ENCODE assay signal across 21 cellular contexts in genomic region chr5:158212915-158213314, GRCh38.
DNase-seq lines count a peak whose midpoint lies in the region; ATAC-seq and TF ChIP-seq lines count a peak whose summit lies in the region.
"Had no signal": no experiment of that assay in that cellular context is flagged by ENCODE, and none has a peak within 500 bp of the region (broad histone marks: within the 10 kb centered on the region; RNA-seq: fewer than 3 reads in every experiment).

No MANE protein-coding gene starts in this region.

- DNase-seq in Ammon's horn (ENCODE audit: low spot score): peak; percentile 14
- peak; percentile 57 for DNase-seq in GM23338 (ENCODE audit: low spot score)
- peak; percentile 3 for DNase-seq in RKO (ENCODE audit: low spot score)
- peak; percentile 59 for DNase-seq in iPS-NIHi11 (ENCODE audit: low spot score)
- DNase-seq in T-helper 1 cell: no peak
- no peak for DNase-seq in ureter (ENCODE audit: low spot score)
- no peak for DNase-seq in hepatic stellate cell (ENCODE audit: low spot score)
- DNase-seq: activated CD8-positive, alpha-beta T cell treated with anti-CD3 and anti-CD28 coated beads for 36 hours; central memory CD4-positive, alpha-beta T cell; DMS79; effector memory CD8-positive, alpha-beta T cell; GOT3; naive thymus-derived CD4-positive, alpha-beta T cell; NCI-H1092; NCI-H2171 treated with DMSO at 0.1 percent for 48 hours; stimulated activated CD4-positive, alpha-beta T cell treated with anti-CD3 and anti-CD28 coated beads, Interleukin-12 subunit alpha, Interleukin-12 subunit beta, amount 100 ng/mL, for 4 hours had no signal

- peak; percentile 74 for ATAC-seq in GM23338
- ATAC-seq in HG03025 (IDR thresholded peaks at IDR 0.05; ENCODE audit: low FRiP score, unreplicated experiment): no peak
- ATAC-seq: activated CD8-positive, alpha-beta T cell treated with anti-CD3 and anti-CD28 coated beads for 36 hours; effector memory CD8-positive, alpha-beta T cell; naive thymus-derived CD4-positive, alpha-beta T cell had no signal

- H3K9me2 ChIP-seq in GM23338 (ENCODE audit: insufficient read depth): peaks cover 10% of the 10 kb centered on the region; the same call in 1 of the 2 replicates

- H3K4me1 ChIP-seq in GM23338 (ENCODE audit: insufficient read depth): no peaks in the 10 kb centered on the region
- H3K4me1 ChIP-seq: SJSA1, vagina had no signal

- peaks cover 3% of the 10 kb centered on the region; the same call in 1 of the 3 replicates for H3K4me1 Mint-ChIP-seq in GM23338
- H3K4me1 Mint-ChIP-seq: naive thymus-derived CD4-positive, alpha-beta T cell had no signal

- no peaks in the 10 kb centered on the region for H3K79me2 ChIP-seq in GM23338 (replicated peaks; ENCODE audit: insufficient read depth)

- no peak overlapping the region for H3K4me3 ChIP-seq in GM23338
- H3K4me3 ChIP-seq: SJSA1, vagina had no signal

- H3K27me3 ChIP-seq in GM23338 (ENCODE audit: insufficient read depth): no peaks in the 10 kb centered on the region
- H3K27me3 ChIP-seq: SJSA1, vagina had no signal

- no peaks in the 10 kb centered on the region for H3F3A ChIP-seq in GM23338 (replicated peaks; ENCODE audit: low read depth)

- no peaks in the 10 kb centered on the region for H3K36me3 Mint-ChIP-seq in GM23338 (ENCODE audit: low read depth)

- no peak for TF ChIP-seq CTCF in GM23338 (conservative IDR thresholded peaks at IDR 0.05; ENCODE audit: low read depth in 2 of 2)

- H3K27ac ChIP-seq in GM23338 (ENCODE audit: low read depth): no peak overlapping the region
- H3K27ac ChIP-seq: SJSA1, vagina had no signal

- H3K36me3 ChIP-seq in GM23338 (ENCODE audit: insufficient read depth): no peaks in the 10 kb centered on the region
- H3K36me3 ChIP-seq: SJSA1, vagina had no signal

- 0 out of 2 replicates have a peak overlapping the region, but pooled peaks have one; percentile 46 for H3K27ac Mint-ChIP-seq in GM23338
- H3K27ac Mint-ChIP-seq: activated CD8-positive, alpha-beta T cell treated with anti-CD3 and anti-CD28 coated beads for 36 hours; activated T-helper 1 cell treated with anti-CD3 and anti-CD28 coated beads, Interleukin-12 subunit alpha, Interleukin-12 subunit beta, Interleukin-2, Interleukin-4 antibody, amounts not matched to agents 30 ng/mL and 10 ng/mL and 1 ng/mL, durations not matched to agents 14 hours and 24 hours and 36 hours; effector memory CD8-positive, alpha-beta T cell; naive thymus-derived CD4-positive, alpha-beta T cell; stimulated activated naive CD8-positive, alpha-beta T cell treated with anti-CD3 and anti-CD28 coated beads, Interleukin-15, Interleukin-2, amounts not matched to agents 100 ng/mL and 50 ng/mL, for 24 hours had no signal

- H3K4me2 ChIP-seq in GM23338: no peak overlapping the region

- no peak overlapping the region for H3K4me3 Mint-ChIP-seq in GM23338
- H3K4me3 Mint-ChIP-seq: activated CD8-positive, alpha-beta T cell treated with anti-CD3 and anti-CD28 coated beads for 36 hours; activated T-helper 1 cell treated with anti-CD3 and anti-CD28 coated beads, Interleukin-12 subunit alpha, Interleukin-12 subunit beta, Interleukin-2, Interleukin-4 antibody, amounts not matched to agents 30 ng/mL and 10 ng/mL and 1 ng/mL, durations not matched to agents 14 hours and 24 hours and 36 hours; effector memory CD8-positive, alpha-beta T cell; naive thymus-derived CD4-positive, alpha-beta T cell; stimulated activated naive CD8-positive, alpha-beta T cell treated with anti-CD3 and anti-CD28 coated beads, Interleukin-15, Interleukin-2, amounts not matched to agents 100 ng/mL and 50 ng/mL, for 24 hours had no signal

- H3K9me3 Mint-ChIP-seq in GM23338: no peaks in the 10 kb centered on the region; the same call in 2 of the 3 replicates
- H3K9me3 Mint-ChIP-seq: activated CD8-positive, alpha-beta T cell treated with anti-CD3 and anti-CD28 coated beads for 36 hours; activated T-helper 1 cell treated with anti-CD3 and anti-CD28 coated beads, Interleukin-12 subunit alpha, Interleukin-12 subunit beta, Interleukin-2, Interleukin-4 antibody, amounts not matched to agents 30 ng/mL and 10 ng/mL and 1 ng/mL, durations not matched to agents 14 hours and 24 hours and 36 hours had no signal

- peaks cover 1% of the 10 kb centered on the region for H3K27me3 Mint-ChIP-seq in GM23338 (ENCODE audit: insufficient read depth, low read depth, poor library complexity)
- H3K27me3 Mint-ChIP-seq: activated CD8-positive, alpha-beta T cell treated with anti-CD3 and anti-CD28 coated beads for 36 hours; naive thymus-derived CD4-positive, alpha-beta T cell; stimulated activated naive CD8-positive, alpha-beta T cell treated with anti-CD3 and anti-CD28 coated beads, Interleukin-15, Interleukin-2, amounts not matched to agents 100 ng/mL and 50 ng/mL, for 24 hours had no signal

- no peaks in the 10 kb centered on the region for H4K20me1 ChIP-seq in GM23338 (replicated peaks; ENCODE audit: insufficient read depth)

- H2AFZ ChIP-seq in GM23338: peak overlapping the region; percentile 64; the same call in 1 of the 2 replicates

TF ChIP-seq in GM23338, 12 proteins besides CTCF, POLR2A, EP300 and RAD21:
- TF ChIP-seq ETS1 (IDR thresholded peaks at IDR 0.05) (peak; percentile 57), REST (IDR thresholded peaks at IDR 0.05; ENCODE audit: unreplicated experiment) (no peak)

Comparison
In these comparisons a context has a peak if more than half of its experiments do, and no peak if none do; other contexts are left out.
1. DNase-seq: peak in Ammon's horn (single experiment), GM23338 (single experiment), RKO (single experiment) and iPS-NIHi11 (single experiment); none in T-helper 1 cell (0 of 5), ureter (single experiment) and hepatic stellate cell (single experiment).